ENCODE assay signal across 20 cellular contexts in genomic region chr14:45359766-45360165, GRCh38.
A peak's percentile ranks its signal among the peaks of the same experiment; 100 is the strongest.
DNase-seq lines count a peak whose midpoint lies in the region; ATAC-seq and TF ChIP-seq lines count a peak whose summit lies in the region.
"Had no signal": no experiment of that assay in that cellular context is flagged by ENCODE, and none has a peak within 500 bp of the region (broad histone marks: within the 10 kb centered on the region; RNA-seq: fewer than 3 reads in every experiment).

No MANE protein-coding gene starts in this region.

- peak; percentile 50; the same call in 2 of the 3 replicates for ATAC-seq in RWPE2 (ENCODE audit: low read depth)
- ATAC-seq: CD8-positive, alpha-beta T cell had no signal

- TF ChIP-seq POLR2A in tibial nerve (IDR thresholded peaks at IDR 0.05): no peak

- WGBS in tibial nerve, 2 donors: 72 to 81% methylated on average over 3 of the region's 3 CpGs

- no peaks in the 10 kb centered on the region for H3K36me3 ChIP-seq in RWPE2 (ENCODE audit: low read depth)
- no peaks in the 10 kb centered on the region for H3K36me3 ChIP-seq in tibial nerve
- H3K36me3 ChIP-seq in SJCRH30: no peaks in the 10 kb centered on the region
- H3K36me3 ChIP-seq: HAP-1, SJSA1 had no signal

- no peaks in the 10 kb centered on the region for H3K9me3 Mint-ChIP-seq in activated T-helper 2 cell treated with anti-CD3 and anti-CD28 coated beads, Interferon-gamma antibody, Interleukin-2, Interleukin-4, amounts not matched to agents 10 μg/mL and 5 μg/mL and 100 μg/mL, durations not matched to agents 14 hours and 24 hours and 36 hours

- no peak for TF ChIP-seq EP300 in tibial nerve (IDR thresholded peaks at IDR 0.05)

- no peak overlapping the region for H3K27ac Mint-ChIP-seq in activated T-helper 2 cell treated with anti-CD3 and anti-CD28 coated beads, Interferon-gamma antibody, Interleukin-2, Interleukin-4, amounts not matched to agents 10 μg/mL and 5 μg/mL and 100 μg/mL, durations not matched to agents 14 hours and 24 hours and 36 hours
- H3K27ac Mint-ChIP-seq: B cell; CD8-positive, alpha-beta T cell; IgD-negative memory B cell had no signal

- no peaks in the 10 kb centered on the region for H3K4me1 Mint-ChIP-seq in activated T-helper 2 cell treated with anti-CD3 and anti-CD28 coated beads, Interferon-gamma antibody, Interleukin-2, Interleukin-4, amounts not matched to agents 10 μg/mL and 5 μg/mL and 100 μg/mL, durations not matched to agents 14 hours and 24 hours and 36 hours (ENCODE audit: low read depth)
- H3K4me1 Mint-ChIP-seq: B cell, IgD-negative memory B cell had no signal

- no peak for TF ChIP-seq CTCF in RWPE2 (IDR thresholded peaks at IDR 0.05; ENCODE audit: poor library complexity, severe bottlenecking)
- no peak for TF ChIP-seq CTCF in fibroblast of mammary gland (conservative IDR thresholded peaks at IDR 0.05; ENCODE audit: control insufficient read depth, insufficient read depth, low read depth, low read length)
- TF ChIP-seq CTCF in tibial nerve (IDR thresholded peaks at IDR 0.05): no peak

- intact Hi-C loops in activated T-helper 2 cell treated with anti-CD3 and anti-CD28 coated beads, Interferon-gamma antibody, Interleukin-2, Interleukin-4, amounts not matched to agents 10 μg/mL and 5 μg/mL and 100 μg/mL, durations not matched to agents 14 hours and 24 hours and 36 hours (cut with micrococcal nuclease): no loop called here

- DNase-seq in GM04503 (ENCODE audit: low read depth): peak; percentile 8
- DNase-seq in RWPE2 (ENCODE audit: low spot score): no peak
- peak; percentile 19 for DNase-seq in fibroblast of mammary gland (ENCODE audit: low read depth)
- peak; percentile 6 for DNase-seq in stromal cell of bone marrow (ENCODE audit: low read depth)
- DNase-seq in tibial nerve (ENCODE audit: low spot score in 2 of 2): no peak
- DNase-seq in activated T-helper 2 cell treated with anti-CD3 and anti-CD28 coated beads, Interferon-gamma antibody, Interleukin-2, Interleukin-4, amounts not matched to agents 10 μg/mL and 5 μg/mL and 100 μg/mL, durations not matched to agents 14 hours and 24 hours and 36 hours (ENCODE audit: low spot score): no peak
- no peak for DNase-seq in SJCRH30
- DNase-seq: ACHN; CD8-positive, alpha-beta T cell; DMS79 treated with DMSO at 0.1 percent for 48 hours; GF-D8; Kasumi-1; NCI-H187 treated with DMSO at 0.1 percent for 48 hours; NCI-H446 treated with DMSO at 0.1 percent for 48 hours; OCI-M1 had no signal

- no peaks in the 10 kb centered on the region for H3K9me3 ChIP-seq in RWPE2 (ENCODE audit: severe bottlenecking)
- no peaks in the 10 kb centered on the region for H3K9me3 ChIP-seq in tibial nerve
- H3K9me3 ChIP-seq in SJCRH30 (replicated peaks): no peaks in the 10 kb centered on the region
- H3K9me3 ChIP-seq: HAP-1, SJSA1 had no signal

- no peak overlapping the region for H3K4me3 ChIP-seq in RWPE2 (ENCODE audit: severe bottlenecking)
- no peak overlapping the region for H3K4me3 ChIP-seq in fibroblast of mammary gland (ENCODE audit: control insufficient read depth, low read depth, low read length)
- H3K4me3 ChIP-seq in tibial nerve: no peak overlapping the region
- no peak overlapping the region for H3K4me3 ChIP-seq in SJCRH30
- H3K4me3 ChIP-seq: HAP-1, SJSA1 had no signal

- no peaks in the 10 kb centered on the region for H3K36me3 Mint-ChIP-seq in activated T-helper 2 cell treated with anti-CD3 and anti-CD28 coated beads, Interferon-gamma antibody, Interleukin-2, Interleukin-4, amounts not matched to agents 10 μg/mL and 5 μg/mL and 100 μg/mL, durations not matched to agents 14 hours and 24 hours and 36 hours (ENCODE audit: low read depth)
- H3K36me3 Mint-ChIP-seq: CD8-positive, alpha-beta T cell; IgD-negative memory B cell had no signal

- H3K4me1 ChIP-seq in RWPE2 (ENCODE audit: insufficient read depth, poor library complexity, severe bottlenecking) (no peaks in the 10 kb centered on the region), tibial nerve (no peaks in the 10 kb centered on the region), SJCRH30 (no peaks in the 10 kb centered on the region)
- H3K4me1 ChIP-seq: HAP-1, SJSA1 had no signal

- H3K4me3 Mint-ChIP-seq in activated T-helper 2 cell treated with anti-CD3 and anti-CD28 coated beads, Interferon-gamma antibody, Interleukin-2, Interleukin-4, amounts not matched to agents 10 μg/mL and 5 μg/mL and 100 μg/mL, durations not matched to agents 14 hours and 24 hours and 36 hours (ENCODE audit: low read depth): no peak overlapping the region
- H3K4me3 Mint-ChIP-seq: B cell; CD8-positive, alpha-beta T cell; IgD-negative memory B cell had no signal

- H3K27me3 ChIP-seq in RWPE2 (ENCODE audit: insufficient read depth, poor library complexity, severe bottlenecking) (no peaks in the 10 kb centered on the region), tibial nerve (no peaks in the 10 kb centered on the region), SJCRH30 (no peaks in the 10 kb centered on the region)
- H3K27me3 ChIP-seq: SJSA1 had no signal

- H3K27me3 Mint-ChIP-seq in activated T-helper 2 cell treated with anti-CD3 and anti-CD28 coated beads, Interferon-gamma antibody, Interleukin-2, Interleukin-4, amounts not matched to agents 10 μg/mL and 5 μg/mL and 100 μg/mL, durations not matched to agents 14 hours and 24 hours and 36 hours (ENCODE audit: low read depth): no peaks in the 10 kb centered on the region
- H3K27me3 Mint-ChIP-seq: B cell, IgD-negative memory B cell had no signal

- no peak overlapping the region for H3K27ac ChIP-seq in RWPE2 (ENCODE audit: poor library complexity, severe bottlenecking)
- H3K27ac ChIP-seq in tibial nerve: no peak overlapping the region
- no peak overlapping the region for H3K27ac ChIP-seq in SJCRH30
- H3K27ac ChIP-seq: RWPE1, SJSA1 had no signal

Comparison
In these comparisons a context has a peak if more than half of its experiments do, and no peak if none do; other contexts are left out.
1. DNase-seq: peak in GM04503 (single experiment), fibroblast of mammary gland (single experiment) and stromal cell of bone marrow (single experiment); none in RWPE2 (single experiment), tibial nerve (0 of 2), activated T-helper 2 cell treated with anti-CD3 and anti-CD28 coated beads, Interferon-gamma antibody, Interleukin-2, Interleukin-4, amounts not matched to agents 10 μg/mL and 5 μg/mL and 100 μg/mL, durations not matched to agents 14 hours and 24 hours and 36 hours (single experiment) and SJCRH30 (0 of 2).